ENCODE assay signal across 1 cellular context in the genomic region with DNA sequence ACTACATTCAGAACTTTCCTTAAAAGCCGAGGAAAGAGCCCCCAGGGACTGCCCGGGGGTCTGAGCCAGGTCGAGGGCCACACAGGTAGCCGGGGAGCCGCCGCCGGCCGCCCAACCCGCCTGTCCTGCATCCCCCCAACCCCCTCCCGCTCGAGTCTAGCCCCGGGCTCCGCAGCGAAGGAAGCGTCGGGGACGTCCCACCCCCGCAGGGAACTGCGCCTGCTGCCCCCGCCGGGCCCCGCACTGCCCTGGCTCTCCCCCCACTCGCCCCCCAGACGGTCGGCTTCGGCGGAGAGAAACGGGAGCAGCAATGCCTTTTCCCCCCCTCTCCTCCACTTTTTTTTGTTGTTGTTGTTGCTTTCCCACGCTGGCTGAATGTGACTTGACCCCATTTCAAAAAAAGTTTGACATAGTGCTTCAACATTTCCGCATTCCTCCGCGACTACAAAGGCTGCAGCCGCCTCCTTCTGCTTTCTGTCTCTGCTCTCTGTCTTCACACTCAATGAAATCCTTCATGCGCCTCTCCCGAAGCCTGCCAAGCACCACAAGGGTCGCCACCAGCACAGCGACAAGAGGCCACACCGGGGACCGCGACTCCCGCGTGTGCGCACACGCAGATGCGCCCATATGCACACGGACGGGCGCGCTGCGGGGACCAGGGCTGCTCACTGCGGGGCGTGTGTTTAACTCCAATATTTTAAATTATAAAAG.
A peak's percentile ranks its signal among the peaks of the same experiment; 100 is the strongest.
TF ChIP-seq lines count a peak whose summit lies in the region.

No MANE protein-coding gene starts in this region.

TF ChIP-seq in HepG2, 621 proteins besides CTCF, POLR2A, EP300 and RAD21 (continued from another document and continues in another):
- TF ChIP-seq ZNF18 (CRISPR knock-in tag; IDR thresholded peaks at IDR 0.05; ENCODE audit: insufficient replicate concordance) = peak; percentile 61
- TF ChIP-seq NCOR1 (IDR thresholded peaks at IDR 0.05; ENCODE audit: borderline replicate concordance, low read length) = peak; percentile 43; the same call in 1 of the 2 replicates
- 0 out of 2 replicates have a peak, but pooled peaks have one; percentile 11 for TF ChIP-seq ZNF788 (CRISPR knock-in tag; IDR thresholded peaks at IDR 0.05; ENCODE audit: borderline replicate concordance)
- TF ChIP-seq MED8 (CRISPR knock-in tag; IDR thresholded peaks at IDR 0.05; ENCODE audit: insufficient replicate concordance) = no peak
- TF ChIP-seq ZNF510 (CRISPR knock-in tag; IDR thresholded peaks at IDR 0.05; ENCODE audit: low read depth) = 0 out of 2 replicates have a peak, but pooled peaks have one; percentile 61
- TF ChIP-seq ZNF768 (CRISPR knock-in tag; IDR thresholded peaks at IDR 0.05) = peak; percentile 46; the same call in 1 of the 2 replicates
- TF ChIP-seq LCORL (IDR thresholded peaks at IDR 0.05) = no peak
- TF ChIP-seq LCORL (CRISPR knock-in tag; IDR thresholded peaks at IDR 0.05) = no peak
- no peak for TF ChIP-seq ZNF710 (CRISPR knock-in tag; IDR thresholded peaks at IDR 0.05; ENCODE audit: borderline replicate concordance)
- peak; percentile 75 for TF ChIP-seq RARA (CRISPR knock-in tag; IDR thresholded peaks at IDR 0.05)
- TF ChIP-seq MXI1 (IDR thresholded peaks at IDR 0.05; ENCODE audit: borderline replicate concordance, low read depth, low read length) = peak; percentile 44; the same call in 1 of the 3 replicates
- TF ChIP-seq, protein P1, sequence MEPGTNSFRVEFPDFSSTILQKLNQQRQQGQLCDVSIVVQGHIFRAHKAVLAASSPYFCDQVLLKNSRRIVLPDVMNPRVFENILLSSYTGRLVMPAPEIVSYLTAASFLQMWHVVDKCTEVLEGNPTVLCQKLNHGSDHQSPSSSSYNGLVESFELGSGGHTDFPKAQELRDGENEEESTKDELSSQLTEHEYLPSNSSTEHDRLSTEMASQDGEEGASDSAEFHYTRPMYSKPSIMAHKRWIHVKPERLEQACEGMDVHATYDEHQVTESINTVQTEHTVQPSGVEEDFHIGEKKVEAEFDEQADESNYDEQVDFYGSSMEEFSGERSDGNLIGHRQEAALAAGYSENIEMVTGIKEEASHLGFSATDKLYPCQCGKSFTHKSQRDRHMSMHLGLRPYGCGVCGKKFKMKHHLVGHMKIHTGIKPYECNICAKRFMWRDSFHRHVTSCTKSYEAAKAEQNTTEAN (CRISPR knock-in tag; conservative IDR thresholded peaks at IDR 0.05) = no peak
- peak; percentile 45; the same call in 1 of the 2 replicates for TF ChIP-seq MYC (CRISPR knock-in tag; IDR thresholded peaks at IDR 0.05; ENCODE audit: borderline replicate concordance)
- no peak for TF ChIP-seq SRY (CRISPR knock-in tag; IDR thresholded peaks at IDR 0.05)
- peak; percentile 34 for TF ChIP-seq SKI (IDR thresholded peaks at IDR 0.05; ENCODE audit: partially characterized antibody)
- TF ChIP-seq ZNF609 (CRISPR knock-in tag; IDR thresholded peaks at IDR 0.05; ENCODE audit: borderline replicate concordance) = peak; percentile 15; the same call in 1 of the 2 replicates
- no peak; the same call in 1 of the 2 replicates for TF ChIP-seq NFKB2 (CRISPR knock-in tag; IDR thresholded peaks at IDR 0.05; ENCODE audit: borderline replicate concordance)
- TF ChIP-seq, protein P2, sequence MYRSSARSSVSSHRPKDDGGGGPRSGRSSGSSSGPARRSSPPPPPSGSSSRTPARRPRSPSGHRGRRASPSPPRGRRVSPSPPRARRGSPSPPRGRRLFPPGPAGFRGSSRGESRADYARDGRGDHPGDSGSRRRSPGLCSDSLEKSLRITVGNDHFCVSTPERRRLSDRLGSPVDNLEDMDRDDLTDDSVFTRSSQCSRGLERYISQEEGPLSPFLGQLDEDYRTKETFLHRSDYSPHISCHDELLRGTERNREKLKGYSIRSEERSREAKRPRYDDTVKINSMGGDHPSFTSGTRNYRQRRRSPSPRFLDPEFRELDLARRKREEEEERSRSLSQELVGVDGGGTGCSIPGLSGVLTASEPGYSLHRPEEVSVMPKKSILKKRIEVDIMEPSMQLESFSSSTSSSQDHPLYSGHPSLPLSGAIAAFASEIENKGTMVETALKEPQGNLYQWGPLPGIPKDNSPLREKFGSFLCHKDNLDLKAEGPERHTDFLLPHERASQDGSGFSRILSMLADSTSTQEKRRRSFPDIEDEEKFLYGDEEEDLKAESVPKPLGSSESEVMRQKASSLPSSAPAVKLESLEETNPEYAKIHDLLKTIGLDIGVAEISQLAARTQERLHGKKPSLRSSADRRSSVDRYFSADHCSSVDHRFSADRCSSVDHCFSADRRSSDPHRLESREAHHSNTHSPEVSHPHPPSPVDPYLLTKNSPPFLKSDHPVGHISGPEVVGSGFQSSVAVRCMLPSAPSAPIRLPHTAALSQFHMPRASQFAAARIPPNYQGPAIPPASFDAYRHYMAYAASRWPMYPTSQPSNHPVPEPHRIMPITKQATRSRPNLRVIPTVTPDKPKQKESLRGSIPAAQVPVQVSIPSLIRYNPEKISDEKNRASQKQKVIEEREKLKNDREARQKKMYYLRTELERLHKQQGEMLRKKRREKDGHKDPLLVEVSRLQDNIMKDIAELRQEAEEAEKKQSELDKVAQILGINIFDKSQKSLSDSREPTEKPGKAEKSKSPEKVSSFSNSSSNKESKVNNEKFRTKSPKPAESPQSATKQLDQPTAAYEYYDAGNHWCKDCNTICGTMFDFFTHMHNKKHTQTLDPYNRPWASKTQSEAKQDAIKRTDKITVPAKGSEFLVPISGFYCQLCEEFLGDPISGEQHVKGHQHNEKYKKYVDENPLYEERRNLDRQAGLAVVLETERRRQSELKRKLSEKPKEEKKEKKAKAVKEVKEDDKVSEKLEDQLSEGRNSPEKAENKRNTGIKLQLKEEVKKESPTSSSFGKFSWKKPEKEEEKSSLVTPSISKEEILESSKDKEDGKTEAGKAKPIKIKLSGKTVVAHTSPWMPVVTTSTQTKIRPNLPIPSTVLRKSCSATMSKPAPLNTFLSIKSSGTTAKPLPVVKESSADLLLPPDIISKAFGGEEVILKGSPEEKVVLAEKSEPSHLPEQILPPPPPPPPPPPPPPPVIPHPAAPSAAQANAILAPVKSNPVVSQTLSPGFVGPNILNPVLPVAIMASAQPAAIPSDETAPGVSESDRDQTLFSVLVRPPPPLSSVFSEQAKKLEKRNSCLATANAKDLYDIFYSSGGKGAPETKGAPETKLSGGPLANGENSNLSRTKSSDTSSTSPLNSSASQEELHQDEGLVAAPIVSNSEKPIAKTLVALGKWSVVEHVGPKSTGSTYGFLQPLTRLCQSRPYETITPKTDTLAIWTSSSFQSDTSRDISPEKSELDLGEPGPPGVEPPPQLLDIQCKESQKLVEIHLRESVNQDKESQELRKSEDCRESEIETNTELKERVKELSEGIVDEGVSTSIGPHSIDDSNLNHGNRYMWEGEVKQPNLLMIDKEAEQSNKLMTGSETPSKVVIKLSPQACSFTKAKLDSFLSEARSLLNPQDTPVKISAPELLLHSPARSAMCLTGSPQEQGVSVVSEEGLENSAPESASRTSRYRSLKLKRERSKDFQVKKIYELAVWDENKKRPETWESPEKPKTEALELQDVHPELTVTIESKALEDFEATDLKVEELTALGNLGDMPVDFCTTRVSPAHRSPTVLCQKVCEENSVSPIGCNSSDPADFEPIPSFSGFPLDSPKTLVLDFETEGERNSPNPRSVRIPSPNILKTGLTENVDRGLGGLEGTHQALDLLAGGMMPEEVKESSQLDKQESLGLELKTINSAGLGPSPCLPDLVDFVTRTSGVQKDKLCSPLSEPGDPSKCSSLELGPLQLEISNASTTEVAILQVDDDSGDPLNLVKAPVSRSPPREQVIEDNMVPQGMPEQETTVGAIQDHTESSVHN (CRISPR knock-in tag; IDR thresholded peaks at IDR 0.05) = 0 out of 2 replicates have a peak, but pooled peaks have one; percentile 26
- TF ChIP-seq ETV6 (CRISPR knock-in tag; conservative IDR thresholded peaks at IDR 0.05) = no peak
- TF ChIP-seq RFXAP (CRISPR knock-in tag; IDR thresholded peaks at IDR 0.05; ENCODE audit: borderline replicate concordance) = 0 out of 2 replicates have a peak, but pooled peaks have one; percentile 5
- TF ChIP-seq ZNF878 (CRISPR knock-in tag; IDR thresholded peaks at IDR 0.05) = 0 out of 2 replicates have a peak, but pooled peaks have one; percentile 56
- no peak for TF ChIP-seq STAT6 (CRISPR knock-in tag; IDR thresholded peaks at IDR 0.05; ENCODE audit: borderline replicate concordance)
- no peak for TF ChIP-seq NFRKB (IDR thresholded peaks at IDR 0.05)
- TF ChIP-seq ZNF558 (CRISPR knock-in tag; IDR thresholded peaks at IDR 0.05; ENCODE audit: borderline replicate concordance) = 0 out of 2 replicates have a peak, but pooled peaks have one; percentile 50
- TF ChIP-seq HHEX (CRISPR knock-in tag; IDR thresholded peaks at IDR 0.05) = no peak
- no peak; the same call in 1 of the 2 replicates for TF ChIP-seq MEIS2 (CRISPR knock-in tag; IDR thresholded peaks at IDR 0.05)
